8 cellular contexts compared by ENCODE assay signal in genomic region chr1:215568287-215568692, GRCh38. TPM values are rescaled to one million over a fixed set of nuclear protein-coding genes. Genes with fewer than 3 reads are reported as not detected.
DNase-seq lines count a peak whose midpoint lies in the region; ATAC-seq and TF ChIP-seq lines count a peak whose summit lies in the region.

No MANE protein-coding gene starts in this region.

- no peak for TF ChIP-seq RAD21 in IMR-90 (IDR thresholded peaks at IDR 0.05; ENCODE audit: low read length)

- no TSS peak for BruUV-seq in IMR-90 (replicated peaks; lab: Mats Ljungman, UMichigan)

- peak overlapping the region; percentile 78 for H3K9ac ChIP-seq in IMR-90 (ENCODE audit: low read depth, low read length)

- H3K4me2 ChIP-seq in IMR-90 (ENCODE audit: low read depth, low read length), result peak overlapping the region; percentile 89

- H3K36me3 ChIP-seq in IMR-90 (ENCODE audit: control insufficient read depth, insufficient read depth, low read length) (0 out of 2 replicates have a peak, but pooled peaks cover 2% of the 10 kb centered on the region), psoas muscle (ENCODE audit: insufficient read depth in 1 of 2, low read depth in 1 of 2) (no peaks in the 10 kb centered on the region)

- POLR2A ChIA-PET in IMR-90 (lab: Charles Lee; ENCODE audit: unreplicated experiment), result no interaction called here

- DNase-seq in NCI-H1105 (lab: John Stamatoyannopoulos, UW), result peak; percentile 21
- no peak for DNase-seq in NCI-H1105 treated with DMSO at 0.1 percent for 48 hours (lab: John Stamatoyannopoulos, UW)
- DNase-seq in IMR-90, result peak; percentile 75
- DNase-seq in right cardiac atrium, result peak in 2 of 3 donors; percentile 16 to 37
- no peak for DNase-seq in psoas muscle
- DNase-seq in DMS79 treated with DMSO at 0.1 percent for 48 hours (lab: John Stamatoyannopoulos, UW), result no peak

- H3K18ac ChIP-seq in IMR-90 (ENCODE audit: low read depth, low read length), result peak overlapping the region; percentile 59; the same call in 1 of the 2 replicates

- no CpG with 5 or more reads among the region's 5 CpGs for WGBS in IMR-90 (ENCODE audit: extremely low coverage in 2 of 2, insufficient read length in 1 of 2), 2 experiments
- WGBS in right cardiac atrium, result 0% methylated on average over 5 of the region's 5 CpGs
- 0 to 1% (median 0%) methylated on average over 5 of the region's 5 CpGs for WGBS in psoas muscle, 3 donors

- H3K27ac ChIP-seq in IMR-90 (ENCODE audit: insufficient read depth, low read length) (peak overlapping the region; percentile 87), angular gyrus (ENCODE audit: low read depth, low read length) (peak overlapping the region; percentile 92), right cardiac atrium (ENCODE audit: low read length) (peak overlapping the region; percentile 93), psoas muscle (peak overlapping the region; percentile 78)

- in situ Hi-C loops in IMR-90 (cut with MboI; ENCODE audit: low sequenced_read_pairs), result no loop called here

- CTCF ChIA-PET in IMR-90 (lab: Yijun Ruan, JAX), result no interaction called here

- peak overlapping the region; percentile 96 for H3K23ac ChIP-seq in IMR-90 (ENCODE audit: low read depth, low read length)

- peak overlapping the region; percentile 96; the same call in 1 of the 2 replicates for H3K4ac ChIP-seq in IMR-90 (ENCODE audit: low read depth, low read length)

- peak overlapping the region; percentile 90 for H2BK120ac ChIP-seq in IMR-90 (ENCODE audit: low read depth, low read length)

- H4K5ac ChIP-seq in IMR-90 (ENCODE audit: low read depth, low read length), result peak overlapping the region; percentile 31; the same call in 1 of the 2 replicates

- peak overlapping the region; percentile 87; the same call in 1 of the 2 replicates for H3K56ac ChIP-seq in IMR-90 (ENCODE audit: extremely low read depth, insufficient read depth, low read length)

- peaks cover 3 to 20% of the 10 kb centered on the region in 2 experiments; a peak in 3 of 4 replicates for H3K79me1 ChIP-seq in IMR-90 (ENCODE audit: low read depth in 1 of 2, low read length in 2 of 2)

- H2BK15ac ChIP-seq in IMR-90 (ENCODE audit: low read depth, low read length), result no peak overlapping the region

- intact Hi-C loops in IMR-90 (cut with micrococcal nuclease) (loop anchor here (2.0 kb wide), 1 partner anchor 37 kb away; no protein-coding TSS in a partner anchor), right cardiac atrium (cut with DNase I) (no loop called here), psoas muscle (cut with DNase I) (no loop called here)

- H2BK20ac ChIP-seq in IMR-90 (ENCODE audit: low read depth, low read length), result no peak overlapping the region

- no peak overlapping the region for H2AFZ ChIP-seq in IMR-90 (replicated peaks; ENCODE audit: low read length, poor library complexity)

- peak overlapping the region; percentile 91; the same call in 1 of the 2 replicates for H4K91ac ChIP-seq in IMR-90 (ENCODE audit: insufficient read depth, low read depth, low read length)

- H3K4me1 ChIP-seq in IMR-90 (ENCODE audit: control insufficient read depth, insufficient read depth, low read length), result peaks cover 4% of the 10 kb centered on the region
- H3K4me1 ChIP-seq in right cardiac atrium (ENCODE audit: control insufficient read depth, insufficient read depth, low read length), result peaks cover 5% of the 10 kb centered on the region
- peaks cover 20% of the 10 kb centered on the region for H3K4me1 ChIP-seq in psoas muscle

- H2AK5ac ChIP-seq in IMR-90 (ENCODE audit: low read depth, low read length), result no peak overlapping the region

- peak overlapping the region; percentile 85 for H2BK5ac ChIP-seq in IMR-90 (ENCODE audit: low read depth, low read length, poor library complexity, severe bottlenecking)

- peak overlapping the region; percentile 37 to 86; a peak in 2 of 4 replicates for H4K8ac ChIP-seq in IMR-90 (ENCODE audit: low read depth in 2 of 2, low read length in 2 of 2)

- H3K9me3 ChIP-seq in IMR-90 (ENCODE audit: control insufficient read depth, insufficient read depth, low read length), result no peaks in the 10 kb centered on the region
- no peaks in the 10 kb centered on the region for H3K9me3 ChIP-seq in right cardiac atrium (ENCODE audit: control insufficient read depth, low read length)
- H3K9me3 ChIP-seq in psoas muscle, result no peaks in the 10 kb centered on the region

- TF ChIP-seq CTCF in IMR-90 (conservative IDR thresholded peaks at IDR 0.05; ENCODE audit: low read depth, low read length), result no peak
- TF ChIP-seq CTCF in psoas muscle (IDR thresholded peaks at IDR 0.05), result no peak

- peak overlapping the region; percentile 95; the same call in 1 of the 2 replicates for H3K14ac ChIP-seq in IMR-90 (replicated peaks; ENCODE audit: low read depth, low read length)

- ATAC-seq in IMR-90 (ENCODE audit: low read depth), result peak; percentile 9; the same call in 1 of the 2 replicates
- ATAC-seq in right cardiac atrium, result peak; percentile 5 to 24
- ATAC-seq in psoas muscle, result peak in 1 of 4 donors; percentile 33
- no peak for ATAC-seq in HG02885 (IDR thresholded peaks at IDR 0.05; ENCODE audit: poor library complexity, unreplicated experiment)

- H4K20me1 ChIP-seq in IMR-90 (ENCODE audit: insufficient read depth, low read length), result peaks cover 22% of the 10 kb centered on the region; the same call in 1 of the 2 replicates

- H2AK9ac ChIP-seq in IMR-90 (replicated peaks; ENCODE audit: low read depth, low read length, poor library complexity), result no peak overlapping the region

- dilution Hi-C loops in IMR-90 (cut with HindIII; ENCODE audit: low sequenced_read_pairs, unreplicated experiment), result no loop called here

- H3K27me3 ChIP-seq in IMR-90 (ENCODE audit: control insufficient read depth, insufficient read depth, low read length) (no peaks in the 10 kb centered on the region), right cardiac atrium (ENCODE audit: control insufficient read depth, insufficient read depth) (no peaks in the 10 kb centered on the region), psoas muscle (ENCODE audit: insufficient read depth in 3 of 3, low read length in 2 of 3) (no peaks in the 10 kb centered on the region)

- H3K4me3 ChIP-seq in IMR-90 (ENCODE audit: insufficient read depth, low read depth, low read length) (peak overlapping the region; percentile 84), right cardiac atrium (ENCODE audit: low read length) (peak overlapping the region; percentile 81), psoas muscle (peak overlapping the region; percentile 92)

- H3K9me1 ChIP-seq in IMR-90 (ENCODE audit: insufficient read depth, low read length), result no peaks in the 10 kb centered on the region

- no peak for TF ChIP-seq POLR2A in IMR-90 (IDR thresholded peaks at IDR 0.05; ENCODE audit: low read depth, low read length)

TF ChIP-seq in IMR-90, 13 proteins besides CTCF, POLR2A, EP300 and RAD21:
- TF ChIP-seq RFX5 (IDR thresholded peaks at IDR 0.05; ENCODE audit: low read depth, low read length), result no peak
- no peak for TF ChIP-seq CEBPB (IDR thresholded peaks at IDR 0.05; ENCODE audit: low read depth, low read length)
- TF ChIP-seq MXI1 (IDR thresholded peaks at IDR 0.05; ENCODE audit: borderline replicate concordance, low read depth, low read length), result no peak
- no peak for TF ChIP-seq RCOR1 (IDR thresholded peaks at IDR 0.05; ENCODE audit: insufficient replicate concordance, low read length)
- no peak for TF ChIP-seq MAFK (IDR thresholded peaks at IDR 0.05; ENCODE audit: low read depth, low read length)
- TF ChIP-seq, protein P1, sequence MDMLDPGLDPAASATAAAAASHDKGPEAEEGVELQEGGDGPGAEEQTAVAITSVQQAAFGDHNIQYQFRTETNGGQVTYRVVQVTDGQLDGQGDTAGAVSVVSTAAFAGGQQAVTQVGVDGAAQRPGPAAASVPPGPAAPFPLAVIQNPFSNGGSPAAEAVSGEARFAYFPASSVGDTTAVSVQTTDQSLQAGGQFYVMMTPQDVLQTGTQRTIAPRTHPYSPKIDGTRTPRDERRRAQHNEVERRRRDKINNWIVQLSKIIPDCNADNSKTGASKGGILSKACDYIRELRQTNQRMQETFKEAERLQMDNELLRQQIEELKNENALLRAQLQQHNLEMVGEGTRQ (IDR thresholded peaks at IDR 0.05; ENCODE audit: low read depth, low read length), result no peak
- no peak for TF ChIP-seq BHLHE40 (IDR thresholded peaks at IDR 0.05; ENCODE audit: low read depth, low read length)
- no peak for TF ChIP-seq SMC3 (IDR thresholded peaks at IDR 0.05; ENCODE audit: low read depth, low read length)
- no peak for TF ChIP-seq ELK1 (IDR thresholded peaks at IDR 0.05; ENCODE audit: borderline replicate concordance, low read depth, low read length)
- no peak for TF ChIP-seq MAZ (IDR thresholded peaks at IDR 0.05; ENCODE audit: borderline replicate concordance, low read depth, low read length)
- no peak for TF ChIP-seq CHD1 (IDR thresholded peaks at IDR 0.05; ENCODE audit: low read depth, low read length)
- no peak for TF ChIP-seq FOS (IDR thresholded peaks at IDR 0.05; ENCODE audit: low read depth, low read length)
- TF ChIP-seq NFE2L2 (IDR thresholded peaks at IDR 0.05; ENCODE audit: low read depth, low read length), result no peak

RNA-seq across cellular contexts. Expression of gene KCTD3, which starts 1.2 kb away (rescaled TPM):
- total RNA-seq in IMR-90 (2012; rRNA removed) (49.5 and 51.7 TPM in 2 replicates), right cardiac atrium (10 to 100 TPM; 16.7 to 19.4 (median 17.4) TPM), psoas muscle (10 to 100 TPM; 11.9 to 20.8 (median 13.5) TPM)
- polyA plus RNA-seq in IMR-90 (2012; rRNA removed) (33.2 and 43.6 TPM in 2 replicates), right cardiac atrium (11.7 TPM), psoas muscle (10 to 100 TPM in 1 of 3 donors, 1 to 10 TPM in 2; 6.9 to 17.9 (median 7.6) TPM)
- 6.7 and 14.4 TPM in 2 replicates for polyA plus RNA-seq in IMR-90 (2012; cell fraction: cytosol; rRNA removed)
- polyA plus RNA-seq in IMR-90 (2012; cell fraction: nucleus; rRNA removed; ENCODE audit: low replicate concordance), result 17.5 and 125 TPM in 2 replicates

Comparison
In these comparisons a context has a peak if more than half of its experiments do, and no peak if none do; other contexts are left out.
1. DNase-seq: peak in NCI-H1105 (single experiment), IMR-90 (single experiment) and right cardiac atrium (2 of 3); none in NCI-H1105 treated with DMSO at 0.1 percent for 48 hours (single experiment), psoas muscle (0 of 2) and DMS79 treated with DMSO at 0.1 percent for 48 hours (single experiment).
2. Peak in every context shown above with its lines, with median percentiles within 50 percentile points of each other: H3K27ac ChIP-seq and H3K4me3 ChIP-seq.